ENCODE assay signal across 31 cellular contexts in genomic region chr11:134294664-134295063, GRCh38. TPM values are rescaled to one million over a fixed set of nuclear protein-coding genes. Genes with fewer than 3 reads are reported as not detected.
"Had no signal": no experiment of that assay in that cellular context is flagged by ENCODE, and none has a peak within 500 bp of the region (broad histone marks: within the 10 kb centered on the region; RNA-seq: fewer than 3 reads in every experiment).

No MANE protein-coding gene starts in this region.

- H3K27ac ChIP-seq: colonic mucosa, epithelial cell of prostate, gastrocnemius medialis, heart right ventricle, left lung had no signal

- H3K9me3 ChIP-seq: colonic mucosa, gastrocnemius medialis, left lung had no signal

- FAIRE-seq: endometrium, islet of Langerhans, keratinocyte had no signal

- H3K4me3 ChIP-seq: colonic mucosa, gastrocnemius medialis, heart right ventricle, left lung, lung had no signal

- H3K27me3 Mint-ChIP-seq: naive thymus-derived CD4-positive, alpha-beta T cell had no signal

- DNase-seq: colonic mucosa; cortex of kidney; effector CD8-positive, alpha-beta T cell; effector memory CD8-positive, alpha-beta T cell; endodermal cell; erythroblast; foreskin fibroblast; foreskin melanocyte; gastrocnemius medialis; glutamatergic neuron; head of caudate nucleus; heart right ventricle; hippocampal formation; left cardiac atrium; left lung; left ventricle myocardium superior; mammary epithelial cell; mesendoderm; midbrain; naive thymus-derived CD4-positive, alpha-beta T cell had no signal

- H3K36me3 ChIP-seq: colonic mucosa, gastrocnemius medialis, heart right ventricle, left lung had no signal

- ATAC-seq: effector memory CD8-positive, alpha-beta T cell; esophagus mucosa; gastrocnemius medialis; heart right ventricle; left cardiac atrium; left lung; left ventricle myocardium superior; naive thymus-derived CD4-positive, alpha-beta T cell had no signal

- H3K36me3 Mint-ChIP-seq: memory B cell had no signal

- H3K9me3 Mint-ChIP-seq: dendritic cell treated with granulocyte-macrophage colony-stimulating factor and Interleukin-4, amounts not matched to agents 40 ng/mL and 50 ng/mL, for 4 days; effector memory CD8-positive, alpha-beta T cell; endodermal cell; memory B cell had no signal

- H3K4me1 ChIP-seq: colonic mucosa, gastrocnemius medialis, heart right ventricle, left lung had no signal

- H3K27ac Mint-ChIP-seq: dendritic cell treated with granulocyte-macrophage colony-stimulating factor and Interleukin-4, amounts not matched to agents 40 ng/mL and 50 ng/mL, for 4 days; effector memory CD8-positive, alpha-beta T cell; endodermal cell; memory B cell; naive thymus-derived CD4-positive, alpha-beta T cell had no signal

- H3K27me3 ChIP-seq: colonic mucosa, gastrocnemius medialis, left lung had no signal

- H3K4me1 Mint-ChIP-seq: endodermal cell; memory B cell; naive thymus-derived CD4-positive, alpha-beta T cell had no signal

- H3K4me3 Mint-ChIP-seq: dendritic cell treated with granulocyte-macrophage colony-stimulating factor and Interleukin-4, amounts not matched to agents 40 ng/mL and 50 ng/mL, for 4 days; effector memory CD8-positive, alpha-beta T cell; endodermal cell; memory B cell; naive thymus-derived CD4-positive, alpha-beta T cell had no signal

RNA-seq across cellular contexts. Expression of gene GLB1L3, which starts 18.5 kb away (rescaled TPM):
- total RNA-seq: dermis microvascular lymphatic vessel endothelial cell, esophagus mucosa, gastrocnemius medialis, glomerular endothelial cell, heart right ventricle, left cardiac atrium, left ventricle myocardium superior, mucosa of gallbladder had no signal
